ENCODE assay signal across 1 cellular context in the genomic region with DNA sequence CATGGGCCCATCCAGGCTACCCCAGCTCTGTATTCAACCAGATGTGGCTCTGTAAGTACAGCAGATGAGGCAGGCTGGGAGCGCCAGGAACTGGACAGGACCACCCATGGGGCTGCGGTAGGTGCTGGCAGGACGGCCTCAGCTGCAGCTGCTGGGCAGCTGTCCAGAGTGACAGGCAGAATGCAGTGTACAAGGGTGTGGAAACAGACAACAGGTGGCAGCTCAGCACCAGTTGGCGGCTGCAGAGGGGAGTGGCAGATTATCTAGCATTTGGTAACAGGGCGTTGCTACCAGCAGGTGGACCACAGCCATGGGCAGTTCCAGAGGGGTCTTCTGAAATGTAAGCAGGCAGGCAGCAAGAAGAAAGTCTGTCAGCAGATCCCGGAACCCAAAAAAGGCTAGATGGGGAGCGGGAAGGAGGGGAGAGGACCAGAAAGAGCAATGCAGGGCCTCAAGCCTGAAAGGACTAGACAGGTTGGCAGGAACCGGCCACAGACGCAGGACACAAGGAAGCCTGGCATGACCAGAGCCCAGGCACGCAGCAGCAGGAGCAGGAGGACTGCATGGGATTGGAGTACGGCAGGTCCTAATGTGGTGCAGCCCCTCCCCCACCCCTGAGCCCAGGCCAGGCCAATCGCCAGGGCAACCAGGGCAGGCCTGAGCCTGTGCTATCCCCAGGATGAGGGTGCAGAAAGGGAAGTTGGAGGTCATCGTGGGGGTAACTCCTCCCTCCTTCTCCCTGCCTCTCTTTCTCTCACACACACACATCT.
TF ChIP-seq lines count a peak whose summit lies in the region.

No MANE protein-coding gene starts in this region.

TF ChIP-seq in GM23338, 12 proteins besides CTCF, POLR2A, EP300 and RAD21 (continued from another document):
- TF ChIP-seq CREB1 (CRISPR knock-in tag; IDR thresholded peaks at IDR 0.05; ENCODE audit: low read depth) (no peak), ZNF114 (CRISPR knock-in tag; IDR thresholded peaks at IDR 0.05) (no peak), NANOG (IDR thresholded peaks at IDR 0.05; ENCODE audit: borderline replicate concordance) (no peak), EZH2 (IDR thresholded peaks at IDR 0.05; ENCODE audit: low read depth, unreplicated experiment) (no peak), ZNF331 (CRISPR knock-in tag; IDR thresholded peaks at IDR 0.05; ENCODE audit: low read depth) (no peak), POLR2AphosphoS5 (IDR thresholded peaks at IDR 0.05; ENCODE audit: low read depth) (no peak)
- TF ChIP-seq, protein P1, sequence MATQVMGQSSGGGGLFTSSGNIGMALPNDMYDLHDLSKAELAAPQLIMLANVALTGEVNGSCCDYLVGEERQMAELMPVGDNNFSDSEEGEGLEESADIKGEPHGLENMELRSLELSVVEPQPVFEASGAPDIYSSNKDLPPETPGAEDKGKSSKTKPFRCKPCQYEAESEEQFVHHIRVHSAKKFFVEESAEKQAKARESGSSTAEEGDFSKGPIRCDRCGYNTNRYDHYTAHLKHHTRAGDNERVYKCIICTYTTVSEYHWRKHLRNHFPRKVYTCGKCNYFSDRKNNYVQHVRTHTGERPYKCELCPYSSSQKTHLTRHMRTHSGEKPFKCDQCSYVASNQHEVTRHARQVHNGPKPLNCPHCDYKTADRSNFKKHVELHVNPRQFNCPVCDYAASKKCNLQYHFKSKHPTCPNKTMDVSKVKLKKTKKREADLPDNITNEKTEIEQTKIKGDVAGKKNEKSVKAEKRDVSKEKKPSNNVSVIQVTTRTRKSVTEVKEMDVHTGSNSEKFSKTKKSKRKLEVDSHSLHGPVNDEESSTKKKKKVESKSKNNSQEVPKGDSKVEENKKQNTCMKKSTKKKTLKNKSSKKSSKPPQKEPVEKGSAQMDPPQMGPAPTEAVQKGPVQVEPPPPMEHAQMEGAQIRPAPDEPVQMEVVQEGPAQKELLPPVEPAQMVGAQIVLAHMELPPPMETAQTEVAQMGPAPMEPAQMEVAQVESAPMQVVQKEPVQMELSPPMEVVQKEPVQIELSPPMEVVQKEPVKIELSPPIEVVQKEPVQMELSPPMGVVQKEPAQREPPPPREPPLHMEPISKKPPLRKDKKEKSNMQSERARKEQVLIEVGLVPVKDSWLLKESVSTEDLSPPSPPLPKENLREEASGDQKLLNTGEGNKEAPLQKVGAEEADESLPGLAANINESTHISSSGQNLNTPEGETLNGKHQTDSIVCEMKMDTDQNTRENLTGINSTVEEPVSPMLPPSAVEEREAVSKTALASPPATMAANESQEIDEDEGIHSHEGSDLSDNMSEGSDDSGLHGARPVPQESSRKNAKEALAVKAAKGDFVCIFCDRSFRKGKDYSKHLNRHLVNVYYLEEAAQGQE (IDR thresholded peaks at IDR 0.05; ENCODE audit: unreplicated experiment): no peak
- TF ChIP-seq, protein P2, sequence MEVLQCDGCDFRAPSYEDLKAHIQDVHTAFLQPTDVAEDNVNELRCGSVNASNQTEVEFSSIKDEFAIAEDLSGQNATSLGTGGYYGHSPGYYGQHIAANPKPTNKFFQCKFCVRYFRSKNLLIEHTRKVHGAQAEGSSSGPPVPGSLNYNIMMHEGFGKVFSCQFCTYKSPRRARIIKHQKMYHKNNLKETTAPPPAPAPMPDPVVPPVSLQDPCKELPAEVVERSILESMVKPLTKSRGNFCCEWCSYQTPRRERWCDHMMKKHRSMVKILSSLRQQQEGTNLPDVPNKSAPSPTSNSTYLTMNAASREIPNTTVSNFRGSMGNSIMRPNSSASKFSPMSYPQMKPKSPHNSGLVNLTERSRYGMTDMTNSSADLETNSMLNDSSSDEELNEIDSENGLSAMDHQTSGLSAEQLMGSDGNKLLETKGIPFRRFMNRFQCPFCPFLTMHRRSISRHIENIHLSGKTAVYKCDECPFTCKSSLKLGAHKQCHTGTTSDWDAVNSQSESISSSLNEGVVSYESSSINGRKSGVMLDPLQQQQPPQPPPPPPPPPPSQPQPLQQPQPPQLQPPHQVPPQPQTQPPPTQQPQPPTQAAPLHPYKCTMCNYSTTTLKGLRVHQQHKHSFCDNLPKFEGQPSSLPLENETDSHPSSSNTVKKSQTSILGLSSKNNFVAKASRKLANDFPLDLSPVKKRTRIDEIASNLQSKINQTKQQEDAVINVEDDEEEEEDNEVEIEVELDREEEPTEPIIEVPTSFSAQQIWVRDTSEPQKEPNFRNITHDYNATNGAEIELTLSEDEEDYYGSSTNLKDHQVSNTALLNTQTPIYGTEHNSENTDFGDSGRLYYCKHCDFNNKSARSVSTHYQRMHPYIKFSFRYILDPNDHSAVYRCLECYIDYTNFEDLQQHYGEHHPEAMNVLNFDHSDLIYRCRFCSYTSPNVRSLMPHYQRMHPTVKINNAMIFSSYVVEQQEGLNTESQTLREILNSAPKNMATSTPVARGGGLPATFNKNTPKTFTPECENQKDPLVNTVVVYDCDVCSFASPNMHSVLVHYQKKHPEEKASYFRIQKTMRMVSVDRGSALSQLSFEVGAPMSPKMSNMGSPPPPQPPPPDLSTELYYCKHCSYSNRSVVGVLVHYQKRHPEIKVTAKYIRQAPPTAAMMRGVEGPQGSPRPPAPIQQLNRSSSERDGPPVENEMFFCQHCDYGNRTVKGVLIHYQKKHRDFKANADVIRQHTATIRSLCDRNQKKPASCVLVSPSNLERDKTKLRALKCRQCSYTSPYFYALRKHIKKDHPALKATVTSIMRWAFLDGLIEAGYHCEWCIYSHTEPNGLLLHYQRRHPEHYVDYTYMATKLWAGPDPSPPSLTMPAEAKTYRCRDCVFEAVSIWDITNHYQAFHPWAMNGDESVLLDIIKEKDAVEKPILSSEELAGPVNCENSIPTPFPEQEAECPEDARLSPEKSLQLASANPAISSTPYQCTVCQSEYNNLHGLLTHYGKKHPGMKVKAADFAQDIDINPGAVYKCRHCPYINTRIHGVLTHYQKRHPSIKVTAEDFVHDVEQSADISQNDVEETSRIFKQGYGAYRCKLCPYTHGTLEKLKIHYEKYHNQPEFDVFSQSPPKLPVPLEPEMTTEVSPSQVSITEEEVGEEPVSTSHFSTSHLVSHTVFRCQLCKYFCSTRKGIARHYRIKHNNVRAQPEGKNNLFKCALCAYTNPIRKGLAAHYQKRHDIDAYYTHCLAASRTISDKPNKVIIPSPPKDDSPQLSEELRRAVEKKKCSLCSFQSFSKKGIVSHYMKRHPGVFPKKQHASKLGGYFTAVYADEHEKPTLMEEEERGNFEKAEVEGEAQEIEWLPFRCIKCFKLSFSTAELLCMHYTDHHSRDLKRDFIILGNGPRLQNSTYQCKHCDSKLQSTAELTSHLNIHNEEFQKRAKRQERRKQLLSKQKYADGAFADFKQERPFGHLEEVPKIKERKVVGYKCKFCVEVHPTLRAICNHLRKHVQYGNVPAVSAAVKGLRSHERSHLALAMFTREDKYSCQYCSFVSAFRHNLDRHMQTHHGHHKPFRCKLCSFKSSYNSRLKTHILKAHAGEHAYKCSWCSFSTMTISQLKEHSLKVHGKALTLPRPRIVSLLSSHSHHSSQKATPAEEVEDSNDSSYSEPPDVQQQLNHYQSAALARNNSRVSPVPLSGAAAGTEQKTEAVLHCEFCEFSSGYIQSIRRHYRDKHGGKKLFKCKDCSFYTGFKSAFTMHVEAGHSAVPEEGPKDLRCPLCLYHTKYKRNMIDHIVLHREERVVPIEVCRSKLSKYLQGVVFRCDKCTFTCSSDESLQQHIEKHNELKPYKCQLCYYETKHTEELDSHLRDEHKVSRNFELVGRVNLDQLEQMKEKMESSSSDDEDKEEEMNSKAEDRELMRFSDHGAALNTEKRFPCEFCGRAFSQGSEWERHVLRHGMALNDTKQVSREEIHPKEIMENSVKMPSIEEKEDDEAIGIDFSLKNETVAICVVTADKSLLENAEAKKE (CRISPR knock-in tag; IDR thresholded peaks at IDR 0.05): no peak
- TF ChIP-seq, protein P3, sequence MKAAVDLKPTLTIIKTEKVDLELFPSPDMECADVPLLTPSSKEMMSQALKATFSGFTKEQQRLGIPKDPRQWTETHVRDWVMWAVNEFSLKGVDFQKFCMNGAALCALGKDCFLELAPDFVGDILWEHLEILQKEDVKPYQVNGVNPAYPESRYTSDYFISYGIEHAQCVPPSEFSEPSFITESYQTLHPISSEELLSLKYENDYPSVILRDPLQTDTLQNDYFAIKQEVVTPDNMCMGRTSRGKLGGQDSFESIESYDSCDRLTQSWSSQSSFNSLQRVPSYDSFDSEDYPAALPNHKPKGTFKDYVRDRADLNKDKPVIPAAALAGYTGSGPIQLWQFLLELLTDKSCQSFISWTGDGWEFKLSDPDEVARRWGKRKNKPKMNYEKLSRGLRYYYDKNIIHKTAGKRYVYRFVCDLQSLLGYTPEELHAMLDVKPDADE (IDR thresholded peaks at IDR 0.05): no peak
